ENCODE assay signal across 21 cellular contexts in genomic region chr1:184606786-184607185, GRCh38.
DNase-seq lines count a peak whose midpoint lies in the region; ATAC-seq and TF ChIP-seq lines count a peak whose summit lies in the region.
"Had no signal": no experiment of that assay in that cellular context is flagged by ENCODE, and none has a peak within 500 bp of the region (broad histone marks: within the 10 kb centered on the region; RNA-seq: fewer than 3 reads in every experiment).

No MANE protein-coding gene starts in this region.

- H3K4me3 ChIP-seq in breast epithelium = no peak overlapping the region
- H3K4me3 ChIP-seq in lower lobe of right lung = no peak overlapping the region
- no peak overlapping the region for H3K4me3 ChIP-seq in gastrocnemius medialis
- H3K4me3 ChIP-seq in upper lobe of right lung = no peak overlapping the region
- H3K4me3 ChIP-seq in MM.1S (ENCODE audit: low read length) = no peak overlapping the region
- H3K4me3 ChIP-seq: GM12878 had no signal

- H3K9me2 ChIP-seq in MM.1S (replicated peaks; ENCODE audit: insufficient read depth, low read length) = no peaks in the 10 kb centered on the region

- peaks cover 14% of the 10 kb centered on the region for H3K36me3 Mint-ChIP-seq in MCF 10A (ENCODE audit: insufficient read depth, unreplicated experiment)
- H3K36me3 Mint-ChIP-seq: CD8-positive, alpha-beta T cell; IgD-negative memory B cell had no signal

- no peaks in the 10 kb centered on the region for H3K79me2 ChIP-seq in MM.1S (ENCODE audit: low read length)

- POLR2A ChIA-PET in MCF 10A (lab: Yijun Ruan, JAX) = interaction anchor here (0.6 to 1.6 kb wide), 8 partner anchors 12 to 1081 kb away, joined by 3 to 9 read pairs (median 4); no protein-coding TSS in a partner anchor

- H3K9me3 ChIP-seq in breast epithelium (no peaks in the 10 kb centered on the region), lower lobe of right lung (no peaks in the 10 kb centered on the region), gastrocnemius medialis (no peaks in the 10 kb centered on the region), upper lobe of right lung (no peaks in the 10 kb centered on the region), MM.1S (replicated peaks; ENCODE audit: insufficient read depth, low read length) (no peaks in the 10 kb centered on the region)

- H3F3A ChIP-seq in MM.1S (ENCODE audit: insufficient read depth, low read length) = no peaks in the 10 kb centered on the region

- no peak overlapping the region for H3K4me2 ChIP-seq in MM.1S (ENCODE audit: low read depth, low read length)

- CTCF ChIA-PET in MCF 10A (lab: Yijun Ruan, JAX) = interaction anchor here (0.6 to 1.7 kb wide), 3 partner anchors 24 to 1251 kb away, joined by 3 read pairs; no protein-coding TSS in a partner anchor

- in situ Hi-C loops in gastrocnemius medialis (cut with MboI; ENCODE audit: low sequenced_read_pairs in 4 of 4) = no loop called here

- no peaks in the 10 kb centered on the region for H3K27me3 ChIP-seq in breast epithelium
- no peaks in the 10 kb centered on the region for H3K27me3 ChIP-seq in lower lobe of right lung (ENCODE audit: low read depth)
- H3K27me3 ChIP-seq in gastrocnemius medialis = no peaks in the 10 kb centered on the region
- no peaks in the 10 kb centered on the region for H3K27me3 ChIP-seq in upper lobe of right lung
- H3K27me3 ChIP-seq in MM.1S (replicated peaks; ENCODE audit: insufficient read depth, low read length) = no peaks in the 10 kb centered on the region

- no peak overlapping the region for H2AFZ ChIP-seq in MM.1S (ENCODE audit: low read length)

- H3K4me1 ChIP-seq in breast epithelium = no peaks in the 10 kb centered on the region
- peaks cover 13% of the 10 kb centered on the region for H3K4me1 ChIP-seq in lower lobe of right lung
- H3K4me1 ChIP-seq in gastrocnemius medialis = peaks cover 0 to 15% of the 10 kb centered on the region in 2 donors
- peaks cover 12% of the 10 kb centered on the region for H3K4me1 ChIP-seq in upper lobe of right lung
- peaks cover 13% of the 10 kb centered on the region for H3K4me1 ChIP-seq in MM.1S (ENCODE audit: low read length)

- intact Hi-C loops in MCF 10A (cut with micrococcal nuclease) (no loop called here), breast epithelium (cut with DNase I; ENCODE audit: low total_unique reads) (no loop called here), lower lobe of right lung (cut with DNase I) (no loop called here), gastrocnemius medialis (cut with DNase I; ENCODE audit: low total_unique reads) (no loop called here), upper lobe of right lung (cut with DNase I) (no loop called here)

- no peaks in the 10 kb centered on the region for H3K27me3 Mint-ChIP-seq in MCF 10A (ENCODE audit: insufficient read depth, unreplicated experiment)
- H3K27me3 Mint-ChIP-seq: IgD-negative memory B cell had no signal

- ATAC-seq in lower lobe of right lung = peak; percentile 12 to 35
- peak in 1 of 2 donors; percentile 35 for ATAC-seq in gastrocnemius medialis
- peak; percentile 21 for ATAC-seq in upper lobe of right lung
- ATAC-seq: CD8-positive, alpha-beta T cell; GM12878 had no signal

- H3K27ac ChIP-seq in breast epithelium (no peak overlapping the region), lower lobe of right lung (no peak overlapping the region), gastrocnemius medialis (peak overlapping the region; percentile 7 to 56 (median 43)), upper lobe of right lung (no peak overlapping the region), MM.1S (ENCODE audit: low read length) (no peak overlapping the region)
- H3K27ac ChIP-seq: 22Rv1 had no signal

- H3K36me3 ChIP-seq in breast epithelium (no peaks in the 10 kb centered on the region), lower lobe of right lung (no peaks in the 10 kb centered on the region), gastrocnemius medialis (no peaks in the 10 kb centered on the region), upper lobe of right lung (no peaks in the 10 kb centered on the region), MM.1S (replicated peaks; ENCODE audit: insufficient read depth, low read length) (no peaks in the 10 kb centered on the region)

- no peaks in the 10 kb centered on the region for H3K9me3 Mint-ChIP-seq in MCF 10A (ENCODE audit: unreplicated experiment)
- H3K9me3 Mint-ChIP-seq: CD8-positive, alpha-beta T cell; IgD-negative memory B cell had no signal

- H4K20me1 ChIP-seq in MM.1S (ENCODE audit: insufficient read depth, low read length) = no peaks in the 10 kb centered on the region

- H3K27ac Mint-ChIP-seq in MCF 10A (ENCODE audit: low read depth, unreplicated experiment) = peak overlapping the region; percentile 39
- H3K27ac Mint-ChIP-seq: CD8-positive, alpha-beta T cell; IgD-negative memory B cell had no signal

- no TSS peak for BruUV-seq in MCF 10A (replicated peaks; lab: Mats Ljungman, UMichigan)

- no peak overlapping the region for H3K4me3 Mint-ChIP-seq in MCF 10A (ENCODE audit: unreplicated experiment)
- H3K4me3 Mint-ChIP-seq: CD8-positive, alpha-beta T cell; IgD-negative memory B cell had no signal

- peaks cover 34% of the 10 kb centered on the region for H3K4me1 Mint-ChIP-seq in MCF 10A (ENCODE audit: insufficient read depth, unreplicated experiment)
- H3K4me1 Mint-ChIP-seq: IgD-negative memory B cell had no signal

- TF ChIP-seq CTCF in MCF 10A (IDR thresholded peaks at IDR 0.05; ENCODE audit: unreplicated experiment) = no peak
- no peak for TF ChIP-seq CTCF in breast epithelium (IDR thresholded peaks at IDR 0.05)
- TF ChIP-seq CTCF in lower lobe of right lung (IDR thresholded peaks at IDR 0.05) = no peak
- TF ChIP-seq CTCF in gastrocnemius medialis (IDR thresholded peaks at IDR 0.05 in 4 of 5, conservative IDR thresholded peaks at IDR 0.05 in 1 of 5) = no peak
- TF ChIP-seq CTCF in upper lobe of right lung (IDR thresholded peaks at IDR 0.05) = no peak
- TF ChIP-seq CTCF in MM.1S (IDR thresholded peaks at IDR 0.05; ENCODE audit: low read length) = no peak

- H3K9ac ChIP-seq in MM.1S (ENCODE audit: low read length) = no peak overlapping the region

- TF ChIP-seq POLR2A in breast epithelium (IDR thresholded peaks at IDR 0.05) (no peak), gastrocnemius medialis (IDR thresholded peaks at IDR 0.05) (no peak)

- no peak for DNase-seq in MCF 10A (ENCODE audit: unreplicated experiment)
- DNase-seq in breast epithelium (ENCODE audit: low spot score in 2 of 2) = no peak
- DNase-seq in lower lobe of right lung = no peak
- no peak for DNase-seq in gastrocnemius medialis
- no peak for DNase-seq in upper lobe of right lung
- DNase-seq in T-helper 2 cell = no peak
- no peak for DNase-seq in MM.1S
- DNase-seq in A172 (ENCODE audit: low spot score) = no peak
- DNase-seq: AML-193; C1 segment of cervical spinal cord; CD8-positive, alpha-beta T cell; DND-41; NCI-H1417 treated with DMSO at 0.1 percent for 48 hours; NCI-H187; NCI-H446; NCI-H526; OCI-M1; SHP77 had no signal

Comparison
In these comparisons a context has a peak if more than half of its experiments do, and no peak if none do; other contexts are left out.
1. H3K27ac ChIP-seq: peak in gastrocnemius medialis (4 of 4); none in breast epithelium (0 of 2), lower lobe of right lung (single experiment), upper lobe of right lung (single experiment) and MM.1S (single experiment).